ENCODE assay signal across 9 cellular contexts in genomic region chr20:43925786-43926185, GRCh38. TPM values are rescaled to one million over a fixed set of nuclear protein-coding genes. Genes with fewer than 3 reads are reported as not detected.
DNase-seq lines count a peak whose midpoint lies in the region; ATAC-seq and TF ChIP-seq lines count a peak whose summit lies in the region.
"Had no signal": no experiment of that assay in that cellular context is flagged by ENCODE, and none has a peak within 500 bp of the region (broad histone marks: within the 10 kb centered on the region; RNA-seq: fewer than 3 reads in every experiment).

No MANE protein-coding gene starts in this region.

- no peaks in the 10 kb centered on the region for H3K9me3 ChIP-seq in CD4-positive, alpha-beta memory T cell (ENCODE audit: control insufficient read depth in 1 of 2, low read length in 2 of 2)
- no peaks in the 10 kb centered on the region for H3K9me3 ChIP-seq in HEK293 (ENCODE audit: control insufficient read depth, insufficient read depth, low read depth, low read length)
- H3K9me3 ChIP-seq: prostate gland had no signal

- H3K27ac ChIP-seq in CD4-positive, alpha-beta memory T cell (ENCODE audit: low read depth, low read length): no peak overlapping the region
- H3K27ac ChIP-seq in HEK293 (ENCODE audit: extremely low read depth, low read depth, low read length) (no peak overlapping the region), foreskin keratinocyte (no peak overlapping the region)
- H3K27ac ChIP-seq: prostate gland had no signal

- H3K4me1 ChIP-seq in CD4-positive, alpha-beta memory T cell (ENCODE audit: insufficient read depth, low read length): peaks cover 64% of the 10 kb centered on the region
- H3K4me1 ChIP-seq in HEK293 (ENCODE audit: control insufficient read depth, insufficient read depth, low read length): peaks cover 14% of the 10 kb centered on the region; the same call in 1 of the 2 replicates
- no peaks in the 10 kb centered on the region for H3K4me1 ChIP-seq in foreskin keratinocyte
- H3K4me1 ChIP-seq: prostate gland had no signal

- no peaks in the 10 kb centered on the region for H3K27me3 ChIP-seq in CD4-positive, alpha-beta memory T cell (ENCODE audit: insufficient read depth, low read length)
- peaks cover 72% of the 10 kb centered on the region for H3K27me3 ChIP-seq in foreskin keratinocyte

- no peaks in the 10 kb centered on the region for H3K9me3 Mint-ChIP-seq in CD4-positive, alpha-beta memory T cell
- peaks cover 9% of the 10 kb centered on the region for H3K9me3 Mint-ChIP-seq in glutamatergic neuron (ENCODE audit: unreplicated experiment)

- no peak for DNase-seq in CD4-positive, alpha-beta memory T cell
- no peak for DNase-seq in foreskin keratinocyte
- DNase-seq in GM10248 (ENCODE audit: extremely low spot score): no peak
- no peak for DNase-seq in glutamatergic neuron
- DNase-seq in cerebellar nuclear complex (lab: John Stamatoyannopoulos, UW): no peak

- intact Hi-C loops in CD4-positive, alpha-beta memory T cell (cut with micrococcal nuclease): loop anchor here (1.0 kb wide), 1 partner anchor 155 kb away; no protein-coding TSS in a partner anchor

- H3K4me3 Mint-ChIP-seq in CD4-positive, alpha-beta memory T cell: peak overlapping the region in 6 of 8 donors; percentile 55 to 74 (median 62)
- no peak overlapping the region for H3K4me3 Mint-ChIP-seq in glutamatergic neuron (ENCODE audit: unreplicated experiment)

- no peak for TF ChIP-seq CTCF in HEK293 (tag by site-specific recombination; IDR thresholded peaks at IDR 0.05)
- TF ChIP-seq CTCF in foreskin keratinocyte (conservative IDR thresholded peaks at IDR 0.05): peak; percentile 28
- TF ChIP-seq CTCF in GM10248 (IDR thresholded peaks at IDR 0.05; ENCODE audit: control extremely low read depth, extremely low read depth, low read depth, missing control alignments): no peak
- no peak for TF ChIP-seq CTCF in glutamatergic neuron (IDR thresholded peaks at IDR 0.05; ENCODE audit: partially characterized antibody, unreplicated experiment)

- peaks cover 11 to 17% of the 10 kb centered on the region in 2 donors for H3K27me3 Mint-ChIP-seq in CD4-positive, alpha-beta memory T cell
- H3K27me3 Mint-ChIP-seq in glutamatergic neuron (ENCODE audit: unreplicated experiment): peaks cover 5% of the 10 kb centered on the region

- peak overlapping the region in 1 of 7 donors; percentile 16 for H3K27ac Mint-ChIP-seq in CD4-positive, alpha-beta memory T cell
- no peak overlapping the region for H3K27ac Mint-ChIP-seq in glutamatergic neuron (ENCODE audit: unreplicated experiment)

- no peaks in the 10 kb centered on the region for H3K36me3 ChIP-seq in CD4-positive, alpha-beta memory T cell (ENCODE audit: insufficient read depth, low read length)
- H3K36me3 ChIP-seq in HEK293 (ENCODE audit: control insufficient read depth in 2 of 2, insufficient read depth in 1 of 2, low read length in 2 of 2): no peaks in the 10 kb centered on the region
- H3K36me3 ChIP-seq: prostate gland had no signal

- CTCF ChIA-PET in CD4-positive, alpha-beta memory T cell (lab: Charles Lee; ENCODE audit: partially characterized antibody): interaction anchor here (0.6 to 2.2 kb wide), 7 partner anchors 15 to 156 kb away, joined by 3 to 10 read pairs (median 5); no protein-coding TSS in a partner anchor
- CTCF ChIA-PET in HEK293 (lab: Yijun Ruan, JAX): interaction anchor here (0.6 to 0.7 kb wide), 2 partner anchors 155 to 174 kb away, joined by 3 to 4 read pairs; no protein-coding TSS in a partner anchor
- CTCF ChIA-PET in GM10248 (lab: Yijun Ruan, JAX): interaction anchor here (1.5 to 4.1 kb wide), 3 partner anchors 13 to 176 kb away, joined by 4 to 17 read pairs (median 6); no protein-coding TSS in a partner anchor

- peak; percentile 85 for ATAC-seq in SK-N-SH treated with all-trans-retinoic acid at 6 μM for 48 hours
- peak; percentile 25 for ATAC-seq in foreskin keratinocyte
- no peak for ATAC-seq in HG03457 (IDR thresholded peaks at IDR 0.05; ENCODE audit: unreplicated experiment)

- H3K4me1 Mint-ChIP-seq in CD4-positive, alpha-beta memory T cell: peaks cover 38 to 51% (median 47%) of the 10 kb centered on the region in 4 donors
- peaks cover 28% of the 10 kb centered on the region for H3K4me1 Mint-ChIP-seq in glutamatergic neuron (ENCODE audit: low read depth, unreplicated experiment)

- H3K4me3 ChIP-seq in CD4-positive, alpha-beta memory T cell (ENCODE audit: low read length in 2 of 2): no peak overlapping the region
- H3K4me3 ChIP-seq in HEK293 (ENCODE audit: low read depth, low read length): no peak overlapping the region
- H3K4me3 ChIP-seq: prostate gland had no signal

- POLR2A ChIA-PET in CD4-positive, alpha-beta memory T cell (lab: Charles Lee; ENCODE audit: partially characterized antibody): interaction anchor here (0.6 to 1.0 kb wide), 2 partner anchors 18 to 21 kb away, joined by 3 read pairs; no protein-coding TSS in a partner anchor
- POLR2A ChIA-PET in HEK293 (lab: Yijun Ruan, JAX) (no interaction called here), GM10248 (lab: Yijun Ruan, JAX) (no interaction called here)

- no peaks in the 10 kb centered on the region for H3K36me3 Mint-ChIP-seq in CD4-positive, alpha-beta memory T cell
- H3K36me3 Mint-ChIP-seq in glutamatergic neuron (ENCODE audit: unreplicated experiment): peaks cover 5% of the 10 kb centered on the region

TF ChIP-seq in HEK293, 187 proteins besides CTCF, POLR2A, EP300 and RAD21 (continues in another document):
- TF ChIP-seq ZNF664 (tag by site-specific recombination; IDR thresholded peaks at IDR 0.05): peak; percentile 17; the same call in 1 of the 2 replicates
- peak; percentile 34; the same call in 1 of the 2 replicates for TF ChIP-seq ZNF341 (tag by site-specific recombination; IDR thresholded peaks at IDR 0.05; ENCODE audit: low read depth)
- peak; percentile 97 for TF ChIP-seq PRDM10 (tag by site-specific recombination; IDR thresholded peaks at IDR 0.05)
- 0 out of 2 replicates have a peak, but pooled peaks have one; percentile 10 for TF ChIP-seq ZNF600 (tag by site-specific recombination; IDR thresholded peaks at IDR 0.05)

TF ChIP-seq in SK-N-SH treated with all-trans-retinoic acid at 6 μM for 48 hours, 23 proteins besides CTCF, POLR2A, EP300 and RAD21:
- no peak for TF ChIP-seq ZNF70 (CRISPR knock-in tag; IDR thresholded peaks at IDR 0.05)
- no peak for TF ChIP-seq ZNF8 (CRISPR knock-in tag; IDR thresholded peaks at IDR 0.05)
- no peak for TF ChIP-seq ZC3H10 (CRISPR knock-in tag; IDR thresholded peaks at IDR 0.05)
- no peak for TF ChIP-seq TSHZ2 (CRISPR knock-in tag; IDR thresholded peaks at IDR 0.05)
TF ChIP-seq in SK-N-SH treated with all-trans-retinoic acid at 6 μM for 48 hours: peak in this region for 0.

RNA-seq across cellular contexts. Expression of gene TOX2, which starts 11.1 kb away (rescaled TPM):
- under 1 TPM; 0.33 to 0.64 TPM for total RNA-seq in CD4-positive, alpha-beta memory T cell
- polyA plus RNA-seq in CD4-positive, alpha-beta memory T cell: 1 to 10 TPM in 1 of 2 donors, under 1 TPM in 1; 0.22 to 1.1 TPM
- 0.14 TPM in 2 replicates for total RNA-seq in foreskin keratinocyte
- 0.10 and 0.29 TPM in 2 replicates for polyA plus RNA-seq in foreskin keratinocyte
- 11.0 TPM for total RNA-seq in glutamatergic neuron (ENCODE audit: unreplicated experiment)
